ENCODE assay signal across 8 cellular contexts in genomic region chr15:59688383-59688887, GRCh38. TPM values are rescaled to one million over a fixed set of nuclear protein-coding genes. Genes with fewer than 3 reads are reported as not detected.
DNase-seq lines count a peak whose midpoint lies in the region; ATAC-seq, FAIRE-seq and TF ChIP-seq lines count a peak whose summit lies in the region.

No MANE protein-coding gene starts in this region.

- TF ChIP-seq POLR2A in H1 (IDR thresholded peaks at IDR 0.05; ENCODE audit: control extremely low read depth in 1 of 2, low read depth in 2 of 2, low read length in 2 of 2) = no peak

- H3K56ac ChIP-seq in H1 (replicated peaks; ENCODE audit: insufficient read length, low read depth, low read length) = no peak overlapping the region

- no peak for FAIRE-seq in H1 (lab: Jason Lieb, UNC)

- H3K36me3 ChIP-seq in H1 (ENCODE audit: control insufficient read depth in 2 of 4, insufficient read depth in 4 of 4, low read length in 3 of 4) (peaks cover 0 to 3% (median 0%) of the 10 kb centered on the region in 4 experiments; a peak in 3 of 8 replicates), mucosa of rectum (ENCODE audit: control insufficient read depth in 2 of 2, insufficient read depth in 2 of 2, low read length in 2 of 2) (peaks cover 2 to 5% of the 10 kb centered on the region in 2 donors)

- H3K4me3 ChIP-seq in H1 (ENCODE audit: extremely low read depth in 1 of 4, insufficient read depth in 2 of 4, low read depth in 3 of 4, low read length in 4 of 4) (peak overlapping the region; percentile 53 to 99 (median 90)), mucosa of rectum (ENCODE audit: low read length in 2 of 2) (peak overlapping the region; percentile 91 to 97)

- H3K4me1 ChIP-seq in H1 (replicated peaks in 1 of 4; ENCODE audit: control insufficient read depth in 3 of 4, insufficient read depth in 4 of 4, low read length in 3 of 4) (peaks cover 0 to 6% (median 1%) of the 10 kb centered on the region in 4 experiments; a peak in 4 of 7 replicates), mucosa of rectum (ENCODE audit: control insufficient read depth in 2 of 2, insufficient read depth in 2 of 2, low read length in 2 of 2) (peaks cover 11 to 21% of the 10 kb centered on the region in 2 donors)

- H3K27me3 ChIP-seq in H1 (replicated peaks in 1 of 4; ENCODE audit: control insufficient read depth in 3 of 4, extremely low read depth in 1 of 4, insufficient read depth in 3 of 4, low read length in 3 of 4) (peaks cover 0 to 6% (median 4%) of the 10 kb centered on the region in 4 experiments; a peak in 5 of 7 replicates), mucosa of rectum (ENCODE audit: control insufficient read depth in 2 of 2, insufficient read depth in 2 of 2, low read length in 2 of 2) (no peaks in the 10 kb centered on the region)

- peak overlapping the region; percentile 55; the same call in 1 of the 2 replicates for H2BK12ac ChIP-seq in H1 (ENCODE audit: low read depth, low read length)

- H4K91ac ChIP-seq in H1 (replicated peaks; ENCODE audit: insufficient read length, low read length) = no peak overlapping the region

- peaks cover 15 to 52% of the 10 kb centered on the region in 2 experiments for H3K79me2 ChIP-seq in H1 (ENCODE audit: control insufficient read depth in 1 of 2, insufficient read depth in 2 of 2, low read length in 2 of 2)

- H3K4me2 ChIP-seq in H1 (ENCODE audit: insufficient read depth in 1 of 2, low read depth in 2 of 2, low read length in 2 of 2) = peak overlapping the region; percentile 68 to 77

- no peak overlapping the region for H2AFZ ChIP-seq in H1 (ENCODE audit: low read length)

- H2BK5ac ChIP-seq in H1 (ENCODE audit: low read depth, low read length) = peak overlapping the region; percentile 92; the same call in 1 of the 2 replicates

- H2BK120ac ChIP-seq in H1 (replicated peaks; ENCODE audit: low read depth, low read length) = no peak overlapping the region

- H3K23ac ChIP-seq in H1 (ENCODE audit: insufficient read length) = no peak overlapping the region

- POLR2A ChIA-PET in T-cell (lab: Charles Lee) = interaction anchor here in 1 of 2 donors (0.5 kb wide), 1 partner anchor 17 kb away, joined by 4 read pairs; no protein-coding TSS in a partner anchor
- POLR2A ChIA-PET in H1 (lab: Charles Lee; ENCODE audit: partially characterized antibody) = interaction anchor here (0.6 to 1.7 kb wide), 6 partner anchors 13 to 306 kb away, joined by 3 to 5 read pairs (median 3); partner anchors contain the start of gene GTF2A2

- DNase-seq in stimulated activated CD4-positive, alpha-beta T cell treated with anti-CD3 and anti-CD28 coated beads, Interleukin-4, amount 100 ng/mL, for 24 hours = peak; percentile 17
- DNase-seq in stimulated activated CD4-positive, alpha-beta T cell treated with anti-CD3 and anti-CD28 coated beads, Interleukin-12 subunit alpha, Interleukin-12 subunit beta, amount 100 ng/mL, for 4 hours = no peak
- DNase-seq in HT-29 (ENCODE audit: low spot score) (peak; percentile 85), T-cell (peak in 16 of 34 experiments; percentile 2 to 49 (median 8)), H1 (ENCODE audit: low read depth in 1 of 2, low spot score in 2 of 2) (no peak), mucosa of gallbladder (ENCODE audit: low spot score) (no peak)

- TF ChIP-seq RAD21 in H1 (IDR thresholded peaks at IDR 0.05 in 1 of 2, conservative IDR thresholded peaks at IDR 0.05 in 1 of 2; ENCODE audit: low read depth in 2 of 2, low read length in 2 of 2) = no peak

- peak overlapping the region; percentile 82; the same call in 1 of the 2 replicates for H4K8ac ChIP-seq in H1 (ENCODE audit: extremely low read depth, insufficient read depth, low read length)

- CTCF ChIA-PET in T-cell (lab: Charles Lee) (interaction anchor here in 1 of 2 donors (1.5 kb wide), 1 partner anchor 31 kb away, joined by 5 read pairs; the partner anchor contains the start of gene GTF2A2), H1 (lab: Charles Lee; ENCODE audit: partially characterized antibody) (no interaction called here)

- no peak overlapping the region for H3K18ac ChIP-seq in H1 (ENCODE audit: extremely low read depth, low read length)

- peaks cover 3 to 7% of the 10 kb centered on the region in 2 experiments for H4K20me1 ChIP-seq in H1 (replicated peaks in 1 of 2; ENCODE audit: control insufficient read depth in 1 of 2, insufficient read depth in 2 of 2, low read length in 2 of 2)

- WGBS in H1 (ENCODE audit: extremely low coverage in 1 of 2, insufficient coverage in 1 of 2, insufficient read length in 1 of 2, insufficient replicate concordance in 2 of 2, low coverage in 1 of 2, low lambda C conversion rate in 2 of 2, missing lambda C conversion rate in 1 of 2), 2 experiments = 2% methylated on average over 19 of the region's 19 CpGs; no CpG with 5 or more reads in 1 of the 2 experiments

- H2BK15ac ChIP-seq in H1 (ENCODE audit: low read length) = no peak overlapping the region

- peaks cover 7% of the 10 kb centered on the region for H3K36me3 Mint-ChIP-seq in T-cell

- no peak overlapping the region for H3K14ac ChIP-seq in H1 (ENCODE audit: insufficient read length)

- H2AK5ac ChIP-seq in H1 (ENCODE audit: low read depth, low read length) = no peak overlapping the region

- H3K27ac Mint-ChIP-seq in T-cell = peak overlapping the region; percentile 96 to 97

- H3K23me2 ChIP-seq in H1 (ENCODE audit: low read depth, low read length) = no peaks in the 10 kb centered on the region

- H3K27ac ChIP-seq in H1 (ENCODE audit: low read depth, low read length) (peak overlapping the region; percentile 89), mucosa of rectum (ENCODE audit: low read depth in 2 of 2, low read length in 2 of 2) (peak overlapping the region; percentile 100)

- peak overlapping the region; percentile 75 to 94 (median 88) for H3K9ac ChIP-seq in H1 (replicated peaks in 1 of 4; ENCODE audit: extremely low read depth in 1 of 4, low read depth in 3 of 4, low read length in 3 of 4)
- H3K9ac ChIP-seq in mucosa of rectum (ENCODE audit: low read depth in 1 of 2, low read length in 2 of 2) = peak overlapping the region; percentile 98 to 100

- peak overlapping the region; percentile 5 for H4K5ac ChIP-seq in H1 (ENCODE audit: insufficient read length, low read depth, low read length)

- no peak for TF ChIP-seq EP300 in H1 (IDR thresholded peaks at IDR 0.05; ENCODE audit: borderline replicate concordance in 1 of 2, low read depth in 2 of 2, low read length in 2 of 2)

- H3K4me1 Mint-ChIP-seq in T-cell = peaks cover 53 to 60% (median 58%) of the 10 kb centered on the region in 3 donors

- H3K9me3 ChIP-seq in H1 (ENCODE audit: insufficient read depth in 2 of 2, low read depth in 1 of 2, low read length in 1 of 2) = no peaks in the 10 kb centered on the region
- no peaks in the 10 kb centered on the region for H3K9me3 ChIP-seq in mucosa of rectum (ENCODE audit: control insufficient read depth in 2 of 2, low read length in 2 of 2)

- no peak overlapping the region for H2BK20ac ChIP-seq in H1 (ENCODE audit: low read length)

- 0 out of 2 replicates have a peak, but pooled peaks cover 4% of the 10 kb centered on the region for H3K79me1 ChIP-seq in H1 (ENCODE audit: low read depth, low read length)

- no peak for TF ChIP-seq CTCF in H1 (IDR thresholded peaks at IDR 0.05; ENCODE audit: control extremely low read depth in 1 of 3, insufficient read depth in 1 of 3, low read depth in 1 of 3, low read length in 3 of 3)

- H3K9me3 Mint-ChIP-seq in T-cell = no peaks in the 10 kb centered on the region

- H3K4ac ChIP-seq in H1 (replicated peaks; ENCODE audit: insufficient read length, low read depth, low read length) = no peak overlapping the region

- peak overlapping the region; percentile 92 to 98 (median 93) for H3K4me3 Mint-ChIP-seq in T-cell

- no peaks in the 10 kb centered on the region for H3K27me3 Mint-ChIP-seq in T-cell

- ATAC-seq in T-cell (replicated peaks in 1 of 4) (peak in 1 of 4 experiments; percentile 2), HG03280 (IDR thresholded peaks at IDR 0.05; ENCODE audit: unreplicated experiment) (no peak)

TF ChIP-seq in H1, 55 proteins besides CTCF, POLR2A, EP300 and RAD21 (continues in another document):
- no peak for TF ChIP-seq GABPA (IDR thresholded peaks at IDR 0.05; ENCODE audit: borderline replicate concordance, insufficient read depth, low read length)
- TF ChIP-seq RBBP5 (IDR thresholded peaks at IDR 0.05; ENCODE audit: borderline replicate concordance, low read depth, low read length) = no peak
- TF ChIP-seq E2F6 (IDR thresholded peaks at IDR 0.05) = no peak
- TF ChIP-seq SRF (IDR thresholded peaks at IDR 0.05; ENCODE audit: low read depth, low read length) = no peak
- TF ChIP-seq POLR2AphosphoS5 (IDR thresholded peaks at IDR 0.05; ENCODE audit: low read depth, low read length) = no peak; the same call in 1 of the 2 replicates

RNA-seq across cellular contexts. Expression of gene BNIP2, which starts 0.7 kb away (rescaled TPM):
- total RNA-seq in HT-29 (2014; rRNA removed; shearing (Covaris generic)) = 58.8 and 63.2 TPM in 2 replicates
- total RNA-seq in T-cell = 10 to 100 TPM; 71.5 to 96.5 (median 79.5) TPM
- 40.6 and 41.6 TPM in 2 replicates for total RNA-seq in H1 (2021; fragmentation: NEBNext Ultra II Directional; extraction: Animal tissue kit (Norgen Biotek cat#: 25700))
- polyA plus RNA-seq in H1 (2011; rRNA removed) = 11.8 and 17.5 TPM in 2 replicates
- polyA plus RNA-seq in H1 (2011; cell fraction: cytosol; rRNA removed) = 26.2 TPM
- 14.3 TPM for polyA plus RNA-seq in H1 (2011; cell fraction: nucleus; rRNA removed)
- polyA plus RNA-seq in H1 (2012, experiment 1 of 2) = 22.0 to 36.7 TPM (median 29.9 TPM) in 4 replicates
- 1.8 TPM for polyA plus RNA-seq in H1 (2012, experiment 2 of 2)
- polyA plus RNA-seq in H1 (2013, experiment 1 of 2) = 23.1 TPM
- 23.7 TPM for polyA plus RNA-seq in H1 (2013, experiment 2 of 2)
- 7.5 and 10.5 TPM in 2 replicates for polyA minus RNA-seq in H1 (2011; rRNA and poly(A)+ RNA removed)
- 42.6 TPM for polyA minus RNA-seq in H1 (2011; cell fraction: cytosol; rRNA and poly(A)+ RNA removed)
- polyA minus RNA-seq in H1 (2011; cell fraction: nucleus; rRNA and poly(A)+ RNA removed) = 33.0 TPM
- 51.1 TPM for total RNA-seq in mucosa of gallbladder

RNA-seq across cellular contexts. Expression of gene GTF2A2, which starts 31.1 kb away (rescaled TPM):
- total RNA-seq in HT-29 (2014; rRNA removed; shearing (Covaris generic)) = 81.4 and 95.4 TPM in 2 replicates
- total RNA-seq in T-cell (10 to 100 TPM; 44.1 to 70.6 (median 53.3) TPM), mucosa of gallbladder (108 TPM)
- total RNA-seq in H1 (2021; fragmentation: NEBNext Ultra II Directional; extraction: Animal tissue kit (Norgen Biotek cat#: 25700)) = 137 and 161 TPM in 2 replicates
- polyA plus RNA-seq in H1 (2011; rRNA removed) = 26.7 and 52.2 TPM in 2 replicates
- polyA plus RNA-seq in H1 (2011; cell fraction: cytosol; rRNA removed) = 47.5 TPM
- polyA plus RNA-seq in H1 (2011; cell fraction: nucleus; rRNA removed) = 43.7 TPM
- 40.5 to 93.9 TPM (median 58.7 TPM) in 4 replicates for polyA plus RNA-seq in H1 (2012, experiment 1 of 2)
- 39.4 TPM for polyA plus RNA-seq in H1 (2012, experiment 2 of 2)
- polyA plus RNA-seq in H1 (2013, experiment 1 of 2) = 240 TPM
- polyA plus RNA-seq in H1 (2013, experiment 2 of 2) = 234 TPM
- 10.3 and 16.2 TPM in 2 replicates for polyA minus RNA-seq in H1 (2011; rRNA and poly(A)+ RNA removed)
- polyA minus RNA-seq in H1 (2011; cell fraction: cytosol; rRNA and poly(A)+ RNA removed) = 12.6 TPM
- polyA minus RNA-seq in H1 (2011; cell fraction: nucleus; rRNA and poly(A)+ RNA removed) = 9.9 TPM

Comparison
In these comparisons a context has a peak if more than half of its experiments do, and no peak if none do; other contexts are left out.
1. DNase-seq: peak in stimulated activated CD4-positive, alpha-beta T cell treated with anti-CD3 and anti-CD28 coated beads, Interleukin-4, amount 100 ng/mL, for 24 hours (single experiment) and HT-29 (single experiment); none in stimulated activated CD4-positive, alpha-beta T cell treated with anti-CD3 and anti-CD28 coated beads, Interleukin-12 subunit alpha, Interleukin-12 subunit beta, amount 100 ng/mL, for 4 hours (single experiment), H1 (0 of 2) and mucosa of gallbladder (single experiment).